Comparison of ENCODE assay signal across 13 cellular contexts in the genomic region with DNA sequence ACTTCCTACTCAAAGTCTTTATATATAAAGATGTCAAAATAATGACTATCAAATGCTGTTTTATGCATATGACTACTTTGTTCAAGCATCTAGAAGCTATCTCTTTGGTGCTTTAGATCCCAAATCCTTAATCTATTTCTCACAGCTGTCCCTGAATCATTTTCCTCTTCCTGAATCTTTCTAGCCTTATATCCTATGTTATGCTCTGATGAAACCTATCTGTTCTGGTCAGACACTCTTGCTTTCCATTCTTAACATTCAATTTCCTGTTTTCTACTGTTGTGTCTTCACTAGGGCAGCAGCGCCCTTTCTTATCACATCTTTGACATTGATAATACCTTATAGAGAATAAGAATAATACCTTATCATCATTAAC.
"Had no signal": no experiment of that assay in that cellular context is flagged by ENCODE, and none has a peak within 500 bp of the region (broad histone marks: within the 10 kb centered on the region; RNA-seq: fewer than 3 reads in every experiment).

No MANE protein-coding gene starts in this region.

- H3K4me1 Mint-ChIP-seq: activated naive CD4-positive, alpha-beta T cell treated with anti-CD3 and anti-CD28 coated beads, Interleukin-2, amount 10 ng/mL, durations not matched to agents 7 days and 5 days; activated T-helper 17 cell treated with anti-CD3 and anti-CD28 coated beads, Interleukin-2, amount 50 U/mL, for 72 hours; memory B cell; nephron; stimulated activated naive B cell treated with anti-CD40 and anti-IgM and Interleukin-4, amounts not matched to agents 10 μg/mL and 1 μg/mL and 100 μg/mL, for 72 hours had no signal

- H3K4me3 ChIP-seq: cardiac muscle cell, left lung, thyroid gland had no signal

- H3K36me3 ChIP-seq: cardiac muscle cell, left lung, thyroid gland had no signal

- H3K27ac ChIP-seq: cardiac muscle cell, left lung, thyroid gland had no signal

- H3K9me3 Mint-ChIP-seq: activated naive CD4-positive, alpha-beta T cell treated with anti-CD3 and anti-CD28 coated beads, Interleukin-2, amount 10 ng/mL, durations not matched to agents 7 days and 5 days; activated T-helper 17 cell treated with anti-CD3 and anti-CD28 coated beads, Interleukin-2, amount 50 U/mL, for 72 hours; memory B cell; nephron; T-helper 1 cell treated with Interleukin-12 subunit alpha and Interleukin-12 subunit beta and Interleukin-4 antibody, amounts not matched to agents 30 μg/mL and 1 μg/mL, for 36 hours had no signal

- H3K27ac Mint-ChIP-seq: activated naive CD4-positive, alpha-beta T cell treated with anti-CD3 and anti-CD28 coated beads, Interleukin-2, amount 10 ng/mL, durations not matched to agents 7 days and 5 days; activated T-helper 17 cell treated with anti-CD3 and anti-CD28 coated beads, Interleukin-2, amount 50 U/mL, for 72 hours; memory B cell; nephron; stimulated activated naive B cell treated with anti-CD40 and anti-IgM and Interleukin-4, amounts not matched to agents 10 μg/mL and 1 μg/mL and 100 μg/mL, for 72 hours; T-helper 1 cell treated with Interleukin-12 subunit alpha and Interleukin-12 subunit beta and Interleukin-4 antibody, amounts not matched to agents 30 μg/mL and 1 μg/mL, for 36 hours had no signal

- ATAC-seq: activated CD4-positive, CD25-positive, alpha-beta regulatory T cell treated with anti-CD3 and anti-CD28 coated beads, Interleukin-2, amount 50 U/mL, for 24 hours; activated T-helper 17 cell treated with anti-CD3 and anti-CD28 coated beads, Interleukin-2, amount 50 U/mL, for 72 hours; left lung; stimulated activated naive B cell treated with anti-CD40 and anti-IgM and Interleukin-4, amounts not matched to agents 10 μg/mL and 1 μg/mL and 100 μg/mL, for 72 hours had no signal

- H3K36me3 Mint-ChIP-seq: activated naive CD4-positive, alpha-beta T cell treated with anti-CD3 and anti-CD28 coated beads, Interleukin-2, amount 10 ng/mL, durations not matched to agents 7 days and 5 days; memory B cell; stimulated activated naive B cell treated with anti-CD40 and anti-IgM and Interleukin-4, amounts not matched to agents 10 μg/mL and 1 μg/mL and 100 μg/mL, for 72 hours had no signal

- H3K27me3 ChIP-seq: left lung, thyroid gland had no signal

- H3K9me3 ChIP-seq: left lung, thyroid gland had no signal

- DNase-seq: activated naive CD4-positive, alpha-beta T cell treated with anti-CD3 and anti-CD28 coated beads, Interleukin-2, amount 10 ng/mL, durations not matched to agents 7 days and 5 days; activated T-cell treated with anti-CD3 and anti-CD28 coated beads for 4 hours; kidney; stimulated activated CD4-positive, alpha-beta T cell treated with anti-CD3 and anti-CD28 coated beads, Interleukin-2, amount 100 ng/mL, for 48 hours; stimulated activated naive B cell treated with anti-CD40 and anti-IgM and Interleukin-4, amounts not matched to agents 10 μg/mL and 1 μg/mL and 100 μg/mL, for 72 hours; thyroid gland had no signal

- H3K4me3 Mint-ChIP-seq: activated naive CD4-positive, alpha-beta T cell treated with anti-CD3 and anti-CD28 coated beads, Interleukin-2, amount 10 ng/mL, durations not matched to agents 7 days and 5 days; activated T-helper 17 cell treated with anti-CD3 and anti-CD28 coated beads, Interleukin-2, amount 50 U/mL, for 72 hours; memory B cell; nephron; stimulated activated naive B cell treated with anti-CD40 and anti-IgM and Interleukin-4, amounts not matched to agents 10 μg/mL and 1 μg/mL and 100 μg/mL, for 72 hours; T-helper 1 cell treated with Interleukin-12 subunit alpha and Interleukin-12 subunit beta and Interleukin-4 antibody, amounts not matched to agents 30 μg/mL and 1 μg/mL, for 36 hours had no signal

- H3K27me3 Mint-ChIP-seq: memory B cell had no signal

- H3K4me1 ChIP-seq: left lung, thyroid gland had no signal
